ENCODE assay signal across 1 cellular context in genomic region chr19:40442328-40443130, GRCh38.
A peak's percentile ranks its signal among the peaks of the same experiment; 100 is the strongest.
TF ChIP-seq lines count a peak whose summit lies in the region.

No MANE protein-coding gene starts in this region.

TF ChIP-seq in K562, 482 proteins besides CTCF, POLR2A, EP300 and RAD21:
- TF ChIP-seq CEBPB (tag; IDR thresholded peaks at IDR 0.05) (no peak), RBM25 (IDR thresholded peaks at IDR 0.05; ENCODE audit: low read depth, low read length, severe bottlenecking) (peak; percentile 35), ZFX (CRISPR knock-in tag; IDR thresholded peaks at IDR 0.05) (peak; percentile 30; the same call in 1 of the 2 replicates), ZNF609 (CRISPR knock-in tag; IDR thresholded peaks at IDR 0.05; ENCODE audit: borderline replicate concordance) (peak; percentile 55; the same call in 1 of the 2 replicates), RBM39 (optimal IDR thresholded peaks at IDR 0.05; ENCODE audit: low read depth, low read length) (no peak), GTF2E2 (tag; IDR thresholded peaks at IDR 0.05) (0 out of 2 replicates have a peak, but pooled peaks have one; percentile 5), CBFA2T3 (IDR thresholded peaks at IDR 0.05) (0 out of 2 replicates have a peak, but pooled peaks have one; percentile 8), ZNF511 (CRISPR knock-in tag; IDR thresholded peaks at IDR 0.05) (peak; percentile 43; the same call in 1 of the 2 replicates), THAP12 (CRISPR knock-in tag; IDR thresholded peaks at IDR 0.05) (no peak), POLR2AphosphoS5 (IDR thresholded peaks at IDR 0.05; ENCODE audit: control insufficient read depth, insufficient read depth, low read depth, low read length) (0 out of 2 replicates have a peak, but pooled peaks have one; percentile 1), GTF2B (IDR thresholded peaks at IDR 0.05; ENCODE audit: extremely low read depth, insufficient read length) (no peak), ZNF431 (CRISPR knock-in tag; IDR thresholded peaks at IDR 0.05) (peak; percentile 18; the same call in 1 of the 2 replicates), EGR1 (conservative IDR thresholded peaks at IDR 0.05) (peak; percentile 83)
